Comparison of ENCODE assay signal across 33 cellular contexts in genomic region chr7:42794673-42795072, GRCh38.
"Had no signal": no experiment of that assay in that cellular context is flagged by ENCODE, and none has a peak within 500 bp of the region (broad histone marks: within the 10 kb centered on the region; RNA-seq: fewer than 3 reads in every experiment).

No MANE protein-coding gene starts in this region.

- H3K4me3 ChIP-seq: adrenal gland, ascending aorta, body of pancreas, breast epithelium, cardiac muscle cell had no signal

- H3K4me1 ChIP-seq: adrenal gland, ascending aorta, body of pancreas, breast epithelium had no signal

- FAIRE-seq: astrocyte, bronchial epithelial cell had no signal

- H3K36me3 ChIP-seq: adrenal gland, ascending aorta, brain microvascular endothelial cell, breast epithelium, cardiac muscle cell had no signal

- H3K9me3 ChIP-seq: adrenal gland, ascending aorta, body of pancreas, breast epithelium had no signal

- H3K27ac ChIP-seq: adrenal gland, ascending aorta, body of pancreas, brain microvascular endothelial cell, breast epithelium, cardiac muscle cell had no signal

- H3K27me3 ChIP-seq: adrenal gland, ascending aorta, body of pancreas, brain microvascular endothelial cell, breast epithelium, cardiac muscle cell had no signal

- DNase-seq: activated effector memory CD4-positive, alpha-beta T cell treated with anti-CD3 and anti-CD28 coated beads, Interleukin-2, amount 50 U/mL, for 16 hours; activated effector memory CD4-positive, alpha-beta T cell treated with Interleukin-2 at 50 U/mL for 16 hours; activated gamma-delta T cell; activated gamma-delta T cell treated with Interleukin-2 at 50 U/mL for 16 hours; activated naive CD4-positive, alpha-beta T cell; activated naive CD4-positive, alpha-beta T cell treated with anti-CD3 and anti-CD28 coated beads for 36 hours; activated naive CD4-positive, alpha-beta T cell treated with anti-CD3 and anti-CD28 coated beads, Interleukin-2, amount 10 ng/mL, durations not matched to agents 7 days and 5 days; activated naive CD4-positive, alpha-beta T cell treated with anti-CD3 and anti-CD28 coated beads, Interleukin-2, amount 50 U/mL, for 16 hours; activated naive CD4-positive, alpha-beta T cell treated with Interleukin-2 at 50 U/mL for 16 hours; activated naive CD8-positive, alpha-beta T cell treated with anti-CD3 and anti-CD28 coated beads for 36 hours; activated naive CD8-positive, alpha-beta T cell treated with anti-CD3 and anti-CD28 coated beads, Interleukin-2, amount 10 ng/mL, durations not matched to agents 7 days and 5 days; activated naive CD8-positive, alpha-beta T cell treated with anti-CD3 and anti-CD28 coated beads, Interleukin-2, amount 50 U/mL, for 24 hours; activated T-cell treated with anti-CD3 and anti-CD28 coated beads for 4 hours; activated T-cell treated with anti-CD3 and anti-CD28 coated beads, Interleukin-2, amount 50 U/mL, for 1 hour; activated T-cell treated with anti-CD3 and anti-CD28 coated beads, Interleukin-2, amount 50 U/mL, for 24 hours; activated T-cell treated with anti-CD3 and anti-CD28 coated beads, Interleukin-2, amount 50 U/mL, for 4 hours; activated T-cell treated with anti-CD3 and anti-CD28 coated beads, Interleukin-2, amount 50 U/mL, for 48 hours; activated T-cell treated with anti-CD3 and anti-CD28 coated beads, Interleukin-2, amount 50 U/mL, for 72 hours; adrenal gland; amniotic stem cell; amygdala; anterior cingulate cortex; aorta; body of pancreas; brain microvascular endothelial cell; caudate nucleus; central memory CD4-positive, alpha-beta T cell; cerebellar nuclear complex had no signal
